16 cellular contexts compared by ENCODE assay signal in genomic region chr2:72028996-72029395, GRCh38.
"Had no signal": no experiment of that assay in that cellular context is flagged by ENCODE, and none has a peak within 500 bp of the region (broad histone marks: within the 10 kb centered on the region; RNA-seq: fewer than 3 reads in every experiment).

No MANE protein-coding gene starts in this region.

- H3K9me3 Mint-ChIP-seq: activated naive CD8-positive, alpha-beta T cell treated with anti-CD3 and anti-CD28 coated beads, Interleukin-2, amount 10 ng/mL, durations not matched to agents 7 days and 5 days; activated T-cell treated with anti-CD3 and anti-CD28 coated beads, Interleukin-2, amount 50 U/mL, for 4 hours; nephron had no signal

- H3K4me3 ChIP-seq: dorsolateral prefrontal cortex, heart left ventricle, ovary, thoracic aorta had no signal

- DNase-seq: activated gamma-delta T cell treated with Interleukin-2 at 50 U/mL for 16 hours; activated naive CD8-positive, alpha-beta T cell treated with anti-CD3 and anti-CD28 coated beads, Interleukin-2, amount 10 ng/mL, durations not matched to agents 7 days and 5 days; activated T-cell treated with anti-CD3 and anti-CD28 coated beads, Interleukin-2, amount 50 U/mL, for 4 hours; anterior cingulate cortex; cerebellar nuclear complex; foreskin melanocyte; heart left ventricle; left colon; ovary; small intestine; stimulated activated naive CD4-positive, alpha-beta T cell treated with Interleukin-2 at 50 U/mL for 16 hours had no signal

- FAIRE-seq: small intestine, urothelium cell line had no signal

- H3K36me3 ChIP-seq: heart left ventricle, ovary, thoracic aorta had no signal

- H3K27ac Mint-ChIP-seq: activated naive CD8-positive, alpha-beta T cell treated with anti-CD3 and anti-CD28 coated beads, Interleukin-2, amount 10 ng/mL, durations not matched to agents 7 days and 5 days; nephron; T-cell had no signal

- ATAC-seq: activated T-cell treated with anti-CD3 and anti-CD28 coated beads, Interleukin-2, amount 50 U/mL, for 4 hours; left colon; T-cell had no signal

- H3K27me3 ChIP-seq: ovary had no signal

- H3K36me3 Mint-ChIP-seq: activated naive CD8-positive, alpha-beta T cell treated with anti-CD3 and anti-CD28 coated beads, Interleukin-2, amount 10 ng/mL, durations not matched to agents 7 days and 5 days; T-cell had no signal

- H3K4me3 Mint-ChIP-seq: activated naive CD8-positive, alpha-beta T cell treated with anti-CD3 and anti-CD28 coated beads, Interleukin-2, amount 10 ng/mL, durations not matched to agents 7 days and 5 days; activated T-cell treated with anti-CD3 and anti-CD28 coated beads, Interleukin-2, amount 50 U/mL, for 4 hours; nephron; T-cell had no signal

- H3K4me1 Mint-ChIP-seq: activated naive CD8-positive, alpha-beta T cell treated with anti-CD3 and anti-CD28 coated beads, Interleukin-2, amount 10 ng/mL, durations not matched to agents 7 days and 5 days; nephron; T-cell had no signal
